Comparison of ENCODE assay signal across 8 cellular contexts in genomic region chr6:3022765-3023662, GRCh38. TPM values are rescaled to one million over a fixed set of nuclear protein-coding genes. Genes with fewer than 3 reads are reported as not detected.
DNase-seq lines count a peak whose midpoint lies in the region; ATAC-seq and TF ChIP-seq lines count a peak whose summit lies in the region.

No MANE protein-coding gene starts in this region.

- DNase-seq in EH (ENCODE audit: low read depth) (peak; percentile 25), KBM-7 (peak; percentile 67), spleen (peak; percentile 87), NCI-H146 (lab: John Stamatoyannopoulos, UW) (no peak), globus pallidus (ENCODE audit: low spot score) (no peak)
- peak; percentile 74 for DNase-seq in activated CD8-positive, alpha-beta memory T cell treated with anti-CD3 and anti-CD28 coated beads, Interleukin-2, amount 10 ng/mL, durations not matched to agents 7 days and 5 days

- no peaks in the 10 kb centered on the region for H3K27me3 Mint-ChIP-seq in activated CD8-positive, alpha-beta memory T cell treated with anti-CD3 and anti-CD28 coated beads, Interleukin-2, amount 10 ng/mL, durations not matched to agents 7 days and 5 days

- peaks cover 34% of the 10 kb centered on the region for H3K36me3 Mint-ChIP-seq in activated CD8-positive, alpha-beta memory T cell treated with anti-CD3 and anti-CD28 coated beads, Interleukin-2, amount 10 ng/mL, durations not matched to agents 7 days and 5 days

- H3K4me3 Mint-ChIP-seq in activated CD8-positive, alpha-beta memory T cell treated with anti-CD3 and anti-CD28 coated beads, Interleukin-2, amount 10 ng/mL, durations not matched to agents 7 days and 5 days, result peak overlapping the region; percentile 79

- TF ChIP-seq POLR2A in gastroesophageal sphincter (IDR thresholded peaks at IDR 0.05), result no peak
- no peak for TF ChIP-seq POLR2A in spleen (IDR thresholded peaks at IDR 0.05)

- H3K9me3 ChIP-seq in gastroesophageal sphincter (no peaks in the 10 kb centered on the region), spleen (no peaks in the 10 kb centered on the region)

- peak overlapping the region; percentile 28 to 57 for H3K4me3 ChIP-seq in gastroesophageal sphincter
- peak overlapping the region; percentile 19 to 73 (median 60) for H3K4me3 ChIP-seq in spleen

- 57 to 69% methylated on average over 12 to 22 of the region's 26 CpGs for WGBS in gastroesophageal sphincter (ENCODE audit: low coverage in 1 of 2), 2 donors
- 11 to 36% (median 16%) methylated on average over 24 to 26 of the region's 26 CpGs for WGBS in spleen, 5 donors

- ATAC-seq in activated CD8-positive, alpha-beta memory T cell treated with anti-CD3 and anti-CD28 coated beads, Interleukin-2, amount 10 ng/mL, durations not matched to agents 7 days and 5 days, result peak; percentile 26
- ATAC-seq in gastroesophageal sphincter (peak; percentile 0), HG03460 (IDR thresholded peaks at IDR 0.05; ENCODE audit: unreplicated experiment) (no peak)

- intact Hi-C loops in spleen (cut with DNase I; ENCODE audit: low total_unique reads), result no loop called here

- H3K4me1 Mint-ChIP-seq in activated CD8-positive, alpha-beta memory T cell treated with anti-CD3 and anti-CD28 coated beads, Interleukin-2, amount 10 ng/mL, durations not matched to agents 7 days and 5 days, result peaks cover 65% of the 10 kb centered on the region

- H3K4me1 ChIP-seq in gastroesophageal sphincter (peaks cover 0 to 43% (median 9%) of the 10 kb centered on the region in 3 donors), spleen (peaks cover 19 to 97% (median 58%) of the 10 kb centered on the region in 6 donors)

- CTCF ChIA-PET in activated CD8-positive, alpha-beta memory T cell treated with anti-CD3 and anti-CD28 coated beads, Interleukin-2, amount 10 ng/mL, durations not matched to agents 7 days and 5 days (lab: Charles Lee), result interaction anchor here (1.5 to 6.0 kb wide), 3 partner anchors 23 to 33 kb away, joined by 5 to 56 read pairs (median 7); partner anchors contain the start of gene NQO2

- TF ChIP-seq CTCF in gastroesophageal sphincter (IDR thresholded peaks at IDR 0.05) (no peak), spleen (IDR thresholded peaks at IDR 0.05 in 8 of 11, conservative IDR thresholded peaks at IDR 0.05 in 3 of 11) (no peak)

- H3K36me3 ChIP-seq in gastroesophageal sphincter, result peaks cover 0 to 23% of the 10 kb centered on the region in 2 donors
- peaks cover 0 to 28% (median 5%) of the 10 kb centered on the region in 6 donors for H3K36me3 ChIP-seq in spleen

- H3K27ac Mint-ChIP-seq in activated CD8-positive, alpha-beta memory T cell treated with anti-CD3 and anti-CD28 coated beads, Interleukin-2, amount 10 ng/mL, durations not matched to agents 7 days and 5 days, result peak overlapping the region; percentile 90

- in situ Hi-C loops in KBM-7 (cut with MboI; ENCODE audit: low pct_unique_long_range_greater_than_20kb, low sequenced_read_pairs), result no loop called here

- no peaks in the 10 kb centered on the region for H3K27me3 ChIP-seq in gastroesophageal sphincter
- H3K27me3 ChIP-seq in spleen (replicated peaks in 1 of 7), result no peaks in the 10 kb centered on the region

- H3K9me3 Mint-ChIP-seq in activated CD8-positive, alpha-beta memory T cell treated with anti-CD3 and anti-CD28 coated beads, Interleukin-2, amount 10 ng/mL, durations not matched to agents 7 days and 5 days (ENCODE audit: low read depth), result no peaks in the 10 kb centered on the region

- peak overlapping the region; percentile 41 to 88 (median 84) for H3K27ac ChIP-seq in gastroesophageal sphincter
- H3K27ac ChIP-seq in spleen, result peak overlapping the region; percentile 70 to 96 (median 87)

- no peak for TF ChIP-seq EP300 in gastroesophageal sphincter (IDR thresholded peaks at IDR 0.05)

RNA-seq across cellular contexts. Expression of gene NQO2, which starts 23.3 kb away (rescaled TPM):
- total RNA-seq in activated CD8-positive, alpha-beta memory T cell treated with anti-CD3 and anti-CD28 coated beads, Interleukin-2, amount 10 ng/mL, durations not matched to agents 7 days and 5 days, result 10 to 100 TPM; 11.9 to 14.5 TPM
- total RNA-seq in gastroesophageal sphincter, result 10 to 100 TPM; 15.8 to 32.8 (median 27.2) TPM
- total RNA-seq in spleen, result 10 to 100 TPM; 21.3 to 55.1 (median 37.2) TPM
- 10 to 100 TPM; 16.3 to 26.0 (median 17.0) TPM for polyA plus RNA-seq in spleen

RNA-seq across cellular contexts. Expression of gene RIPK1, which starts 45.3 kb away (rescaled TPM):
- total RNA-seq in activated CD8-positive, alpha-beta memory T cell treated with anti-CD3 and anti-CD28 coated beads, Interleukin-2, amount 10 ng/mL, durations not matched to agents 7 days and 5 days, result 10 to 100 TPM; 26.6 to 29.6 TPM
- 10 to 100 TPM; 20.1 to 28.9 (median 25.7) TPM for total RNA-seq in gastroesophageal sphincter
- total RNA-seq in spleen, result 10 to 100 TPM; 24.7 to 37.1 (median 29.8) TPM
- 10 to 100 TPM in 2 of 3 donors, 1 to 10 TPM in 1; 8.7 to 14.5 (median 11.5) TPM for polyA plus RNA-seq in spleen

RNA-seq across cellular contexts. Expression of gene SERPINB6, which starts 51.6 kb away (rescaled TPM):
- total RNA-seq in activated CD8-positive, alpha-beta memory T cell treated with anti-CD3 and anti-CD28 coated beads, Interleukin-2, amount 10 ng/mL, durations not matched to agents 7 days and 5 days, result 10 to 100 TPM; 55.2 to 56.0 TPM
- total RNA-seq in gastroesophageal sphincter (100 to 1,000 TPM; 130 to 154 (median 143) TPM), spleen (100 to 1,000 TPM; 145 to 222 (median 188) TPM)
- polyA plus RNA-seq in spleen, result 100 to 1,000 TPM; 111 to 256 (median 193) TPM

Comparison
In these comparisons a context has a peak if more than half of its experiments do, and no peak if none do; other contexts are left out.
1. DNase-seq: peak in EH (single experiment), KBM-7 (single experiment), activated CD8-positive, alpha-beta memory T cell treated with anti-CD3 and anti-CD28 coated beads, Interleukin-2, amount 10 ng/mL, durations not matched to agents 7 days and 5 days (single experiment) and spleen (single experiment); none in NCI-H146 (single experiment) and globus pallidus (single experiment).